23 cellular contexts compared by ENCODE assay signal in the genomic region with DNA sequence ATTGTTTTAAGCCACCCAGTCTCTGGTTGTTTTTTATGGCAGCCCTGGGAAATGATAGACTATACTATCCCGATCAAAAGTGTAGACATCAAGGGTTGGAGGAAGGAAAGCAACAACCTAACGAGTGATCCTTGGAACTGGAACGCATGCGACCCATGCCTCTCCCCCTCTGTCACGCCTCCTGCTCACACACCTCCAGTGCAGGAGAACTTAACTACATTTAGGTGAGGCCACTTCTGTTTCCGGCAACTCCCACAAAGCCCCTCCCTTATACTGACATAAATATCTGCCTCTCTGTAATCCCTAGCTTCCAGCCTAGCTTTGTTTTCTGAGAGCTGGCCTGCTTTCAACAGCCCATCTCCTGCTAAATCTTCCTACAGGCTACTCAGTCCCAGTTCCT.
"Had no signal": no experiment of that assay in that cellular context is flagged by ENCODE, and none has a peak within 500 bp of the region (broad histone marks: within the 10 kb centered on the region; RNA-seq: fewer than 3 reads in every experiment).

No MANE protein-coding gene starts in this region.

- H3K36me3 ChIP-seq: neural progenitor cell, right lobe of liver, suprapubic skin, upper lobe of left lung had no signal

- H3K9me3 ChIP-seq: right lobe of liver, suprapubic skin, upper lobe of left lung had no signal

- H3K27ac Mint-ChIP-seq: immature natural killer cell; memory B cell; naive B cell; natural killer cell treated with Interleukin-12 subunit alpha and Interleukin-12 subunit beta and Interleukin-15 and Interleukin-18, amount 100 ng/mL, for 72 hours; neural progenitor cell; progenitor cell of endocrine pancreas had no signal

- H3K9me3 Mint-ChIP-seq: memory B cell; natural killer cell treated with Interleukin-12 subunit alpha and Interleukin-12 subunit beta and Interleukin-15 and Interleukin-18, amount 100 ng/mL, for 72 hours; neural progenitor cell had no signal

- H3K9ac ChIP-seq: neural progenitor cell, parathyroid adenoma had no signal

- ATAC-seq: left lobe of liver; right lobe of liver; stimulated activated naive CD8-positive, alpha-beta T cell treated with anti-CD3 and anti-CD28 coated beads, Interleukin-15, amount 100 ng/mL, for 72 hours had no signal

- H3K4me3 ChIP-seq: coronary artery, lung, neural progenitor cell, right lobe of liver, suprapubic skin, upper lobe of left lung had no signal

- H3K4me3 Mint-ChIP-seq: immature natural killer cell; memory B cell; naive B cell; natural killer cell treated with Interleukin-12 subunit alpha and Interleukin-12 subunit beta and Interleukin-15 and Interleukin-18, amount 100 ng/mL, for 72 hours; neural progenitor cell; stimulated activated naive CD8-positive, alpha-beta T cell treated with anti-CD3 and anti-CD28 coated beads, Interleukin-15, amount 100 ng/mL, for 72 hours had no signal

- H3K4me1 Mint-ChIP-seq: immature natural killer cell; memory B cell; naive B cell; neural progenitor cell; stimulated activated naive CD8-positive, alpha-beta T cell treated with anti-CD3 and anti-CD28 coated beads, Interleukin-15, amount 100 ng/mL, for 72 hours had no signal

- DNase-seq: dermis blood vessel endothelial cell; effector memory CD4-positive, alpha-beta T cell; erythroblast; hypothalamus; immature natural killer cell; islet precursor cell; naive B cell; right lobe of liver; small intestine; stimulated activated CD4-positive, alpha-beta T cell treated with anti-CD3 and anti-CD28 coated beads, Interleukin-15, amount 100 ng/mL, for 24 hours; stimulated activated CD4-positive, alpha-beta T cell treated with anti-CD3 and anti-CD28 coated beads, Interleukin-2, amount 100 ng/mL, for 48 hours; stimulated activated naive CD4-positive, alpha-beta T cell; stimulated activated naive CD8-positive, alpha-beta T cell treated with anti-CD3 and anti-CD28 coated beads, Interleukin-15, amount 100 ng/mL, for 72 hours; upper lobe of left lung had no signal

- H3K27me3 ChIP-seq: neural progenitor cell, right lobe of liver, suprapubic skin, upper lobe of left lung had no signal

- H3K27ac ChIP-seq: coronary artery, neural progenitor cell, parathyroid adenoma, right lobe of liver, suprapubic skin, upper lobe of left lung had no signal

- H3K36me3 Mint-ChIP-seq: immature natural killer cell; memory B cell; naive B cell; natural killer cell treated with Interleukin-12 subunit alpha and Interleukin-12 subunit beta and Interleukin-15 and Interleukin-18, amount 100 ng/mL, for 72 hours; neural progenitor cell had no signal

- H3K4me2 ChIP-seq: neural progenitor cell had no signal

- H2AFZ ChIP-seq: neural progenitor cell, parathyroid adenoma had no signal

- H3K4me1 ChIP-seq: neural progenitor cell, parathyroid adenoma, right lobe of liver, suprapubic skin, upper lobe of left lung had no signal
